12 cellular contexts compared by ENCODE assay signal in genomic region chr12:46456356-46457334, GRCh38.
DNase-seq lines count a peak whose midpoint lies in the region; ATAC-seq and TF ChIP-seq lines count a peak whose summit lies in the region.
"Had no signal": no experiment of that assay in that cellular context is flagged by ENCODE, and none has a peak within 500 bp of the region (broad histone marks: within the 10 kb centered on the region; RNA-seq: fewer than 3 reads in every experiment).

No MANE protein-coding gene starts in this region.

- H3K27ac ChIP-seq in 22Rv1 (peak overlapping the region; percentile 46), foreskin keratinocyte (peak overlapping the region; percentile 31), OCI-LY7 (ENCODE audit: low read depth, low read length, poor library complexity, severe bottlenecking) (no peak overlapping the region)
- H3K27ac ChIP-seq: testis had no signal

- no peaks in the 10 kb centered on the region for H4K20me1 ChIP-seq in OCI-LY7 (ENCODE audit: insufficient read depth, low read length)

- H3K9me3 ChIP-seq in OCI-LY7 (ENCODE audit: low read length) = no peaks in the 10 kb centered on the region
- H3K9me3 ChIP-seq: testis had no signal

- POLR2A ChIA-PET in activated B cell treated with CpG ODN at 0.5 μM for 24 hours (lab: Charles Lee) = interaction anchor here (1.1 kb wide), 1 partner anchor 70 kb away, joined by 3 read pairs; no protein-coding TSS in a partner anchor
- POLR2A ChIA-PET in OCI-LY7 (lab: Charles Lee) = interaction anchor here (0.7 kb wide), 1 partner anchor 16 kb away, joined by 3 read pairs; no protein-coding TSS in a partner anchor

- H3K4me1 Mint-ChIP-seq in Calu3 (ENCODE audit: low read depth, unreplicated experiment) (peaks cover 74% of the 10 kb centered on the region), activated B cell treated with CpG ODN at 0.5 μM for 24 hours (peaks cover 69% of the 10 kb centered on the region)

- no peaks in the 10 kb centered on the region for H3K79me2 ChIP-seq in OCI-LY7 (ENCODE audit: insufficient read depth, low read depth, low read length)

- H3K4me3 Mint-ChIP-seq in Calu3 (ENCODE audit: low read depth, unreplicated experiment) (peak overlapping the region; percentile 45), activated B cell treated with CpG ODN at 0.5 μM for 24 hours (no peak overlapping the region)

- CTCF ChIA-PET in Calu3 (lab: Charles Lee) (interaction anchor here (0.8 kb wide), 1 partner anchor 28 kb away, joined by 3 read pairs; no protein-coding TSS in a partner anchor), activated B cell treated with CpG ODN at 0.5 μM for 24 hours (lab: Charles Lee) (no interaction called here), OCI-LY7 (lab: Charles Lee; ENCODE audit: unreplicated experiment) (no interaction called here)

- H3K36me3 Mint-ChIP-seq in Calu3 (ENCODE audit: insufficient read depth, unreplicated experiment) (peaks cover 7% of the 10 kb centered on the region), activated B cell treated with CpG ODN at 0.5 μM for 24 hours (ENCODE audit: low read depth) (no peaks in the 10 kb centered on the region)

- no peaks in the 10 kb centered on the region for H3K36me3 ChIP-seq in OCI-LY7 (ENCODE audit: insufficient read depth, low read length)

- DNase-seq in Calu3 (no peak), activated B cell treated with CpG ODN at 0.5 μM for 24 hours (no peak), foreskin keratinocyte (no peak), OCI-LY7 (ENCODE audit: low spot score) (no peak), HCEC 1CT (no peak), SW 1271 (lab: John Stamatoyannopoulos, UW) (no peak)
- DNase-seq: NCI-H1105 treated with DMSO at 0.1 percent for 48 hours; NCI-H524 treated with DMSO at 0.1 percent for 48 hours; stimulated activated CD4-positive, alpha-beta T cell treated with anti-CD3 and anti-CD28 coated beads, Interleukin-4, amount 100 ng/mL, for 24 hours; testis had no signal

- H3K9me3 Mint-ChIP-seq in Calu3 (ENCODE audit: low read depth, unreplicated experiment) = no peaks in the 10 kb centered on the region
- H3K9me3 Mint-ChIP-seq in activated B cell treated with CpG ODN at 0.5 μM for 24 hours = no peaks in the 10 kb centered on the region

- no peak overlapping the region for H2AFZ ChIP-seq in OCI-LY7 (ENCODE audit: low read length)

- no peaks in the 10 kb centered on the region for H3K9me2 ChIP-seq in OCI-LY7 (ENCODE audit: insufficient read depth, low read length)

- ATAC-seq in activated B cell treated with CpG ODN at 0.5 μM for 24 hours (ENCODE audit: low read depth) (no peak), foreskin keratinocyte (no peak), HG02981 (IDR thresholded peaks at IDR 0.05; ENCODE audit: unreplicated experiment) (no peak)

- H3K27me3 Mint-ChIP-seq in Calu3 (ENCODE audit: unreplicated experiment) = no peaks in the 10 kb centered on the region
- H3K27me3 Mint-ChIP-seq in activated B cell treated with CpG ODN at 0.5 μM for 24 hours = no peaks in the 10 kb centered on the region

- H3K27me3 ChIP-seq in foreskin keratinocyte = no peaks in the 10 kb centered on the region
- H3K27me3 ChIP-seq: testis had no signal

- H3K27ac Mint-ChIP-seq in Calu3 (ENCODE audit: unreplicated experiment) = peak overlapping the region; percentile 77
- H3K27ac Mint-ChIP-seq in activated B cell treated with CpG ODN at 0.5 μM for 24 hours = peak overlapping the region; percentile 43

- no peak overlapping the region for H3K4me2 ChIP-seq in OCI-LY7 (ENCODE audit: low read length)

- H3K4me1 ChIP-seq in foreskin keratinocyte (peaks cover 48% of the 10 kb centered on the region), OCI-LY7 (ENCODE audit: insufficient read depth, low read length, poor library complexity, severe bottlenecking) (peaks cover 9% of the 10 kb centered on the region)

- BruUV-seq in Calu3 (replicated peaks; lab: Mats Ljungman, UMichigan) (TSS peak; percentile 41), OCI-LY7 (replicated peaks; lab: Mats Ljungman, UMichigan) (no TSS peak)

- H3K4me3 ChIP-seq in OCI-LY7 (ENCODE audit: low read depth, low read length, poor library complexity, severe bottlenecking) = no peak overlapping the region
- H3K4me3 ChIP-seq: testis had no signal

- intact Hi-C loops in Calu3 (cut with micrococcal nuclease; ENCODE audit: unreplicated experiment) = no loop called here
- intact Hi-C loops in activated B cell treated with CpG ODN at 0.5 μM for 24 hours (cut with micrococcal nuclease) = loop anchor here (2.0 kb wide), 1 partner anchor 14 kb away; no protein-coding TSS in a partner anchor
- intact Hi-C loops in OCI-LY7 (cut with micrococcal nuclease; ENCODE audit: unreplicated experiment) = no loop called here

- TF ChIP-seq CTCF in 22Rv1 (IDR thresholded peaks at IDR 0.05) (no peak), Calu3 (IDR thresholded peaks at IDR 0.05; ENCODE audit: unreplicated experiment) (no peak), activated B cell treated with CpG ODN at 0.5 μM for 24 hours (IDR thresholded peaks at IDR 0.05) (no peak), foreskin keratinocyte (conservative IDR thresholded peaks at IDR 0.05) (no peak), OCI-LY7 (conservative IDR thresholded peaks at IDR 0.05; ENCODE audit: low read length) (no peak)
